12 cellular contexts compared by ENCODE assay signal in the genomic region with DNA sequence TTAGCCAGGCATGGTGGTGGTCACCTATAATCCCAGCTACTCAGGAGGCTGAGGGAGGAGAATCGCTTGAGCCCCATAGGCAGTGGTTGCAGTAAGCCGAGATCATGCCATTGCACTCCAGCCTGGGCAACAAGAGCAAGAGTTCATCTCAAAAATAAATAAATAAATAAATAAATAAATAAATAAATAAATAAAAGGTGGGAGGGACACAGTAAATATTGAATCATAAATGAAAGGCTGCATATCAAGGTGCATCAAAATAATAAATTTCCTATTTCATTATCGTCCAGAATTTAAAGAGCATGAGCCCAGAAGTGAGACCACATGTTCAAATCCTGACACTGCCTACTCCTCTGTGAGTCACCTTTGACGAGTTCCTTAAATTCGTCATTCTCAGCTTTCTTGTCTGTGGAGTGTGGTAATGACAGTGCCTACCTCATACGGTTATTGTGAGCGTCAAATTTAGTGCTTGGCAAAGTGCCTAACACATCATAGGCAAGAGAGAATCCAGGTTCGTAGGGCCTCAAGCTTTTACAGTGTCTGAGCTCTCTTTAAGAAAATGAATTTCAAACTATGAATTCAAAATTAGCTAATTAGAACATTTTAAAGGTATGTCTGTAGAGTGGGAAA. TPM values are rescaled to one million over a fixed set of nuclear protein-coding genes. Genes with fewer than 3 reads are reported as not detected.
DNase-seq lines count a peak whose midpoint lies in the region; ATAC-seq, FAIRE-seq and TF ChIP-seq lines count a peak whose summit lies in the region.
"Had no signal": no experiment of that assay in that cellular context is flagged by ENCODE, and none has a peak within 500 bp of the region (broad histone marks: within the 10 kb centered on the region; RNA-seq: fewer than 3 reads in every experiment).

No MANE protein-coding gene starts in this region.

- DNase-seq in H54 (ENCODE audit: insufficient read length, low spot score) (peak; percentile 23), NCI-H1092 treated with DMSO at 0.1 percent for 48 hours (lab: John Stamatoyannopoulos, UW) (peak; percentile 4), putamen (ENCODE audit: low spot score) (peak; percentile 24), occipital lobe (lab: John Stamatoyannopoulos, UW) (no peak)
- no peak for DNase-seq in central memory CD8-positive, alpha-beta T cell (ENCODE audit: low spot score in 2 of 2)
- no peak for DNase-seq in activated T-helper 2 cell treated with anti-CD3 and anti-CD28 coated beads, Interferon-gamma antibody, Interleukin-2, Interleukin-4, amounts not matched to agents 10 μg/mL and 5 μg/mL and 100 μg/mL, durations not matched to agents 14 hours and 24 hours and 36 hours (ENCODE audit: low spot score)
- DNase-seq: activated naive CD4-positive, alpha-beta T cell treated with anti-CD3 and anti-CD28 coated beads, Interleukin-2, amount 10 ng/mL, durations not matched to agents 7 days and 5 days; DMS79; NCI-H524; small intestine had no signal

- no peaks in the 10 kb centered on the region for H3K4me1 Mint-ChIP-seq in central memory CD8-positive, alpha-beta T cell
- H3K4me1 Mint-ChIP-seq in activated T-helper 2 cell treated with anti-CD3 and anti-CD28 coated beads, Interferon-gamma antibody, Interleukin-2, Interleukin-4, amounts not matched to agents 10 μg/mL and 5 μg/mL and 100 μg/mL, durations not matched to agents 14 hours and 24 hours and 36 hours (ENCODE audit: low read depth) = no peaks in the 10 kb centered on the region
- H3K4me1 Mint-ChIP-seq: activated naive CD4-positive, alpha-beta T cell treated with anti-CD3 and anti-CD28 coated beads, Interleukin-2, amount 10 ng/mL, durations not matched to agents 7 days and 5 days had no signal

- H3K27me3 Mint-ChIP-seq in central memory CD8-positive, alpha-beta T cell = no peaks in the 10 kb centered on the region
- no peaks in the 10 kb centered on the region for H3K27me3 Mint-ChIP-seq in activated T-helper 2 cell treated with anti-CD3 and anti-CD28 coated beads, Interferon-gamma antibody, Interleukin-2, Interleukin-4, amounts not matched to agents 10 μg/mL and 5 μg/mL and 100 μg/mL, durations not matched to agents 14 hours and 24 hours and 36 hours (ENCODE audit: low read depth)
- H3K27me3 Mint-ChIP-seq: activated naive CD4-positive, alpha-beta T cell treated with anti-CD3 and anti-CD28 coated beads, Interleukin-2, amount 10 ng/mL, durations not matched to agents 7 days and 5 days had no signal

- no peak for TF ChIP-seq POLR2A in H54 (IDR thresholded peaks at IDR 0.05; ENCODE audit: low read depth, low read length)

- no peaks in the 10 kb centered on the region for H3K36me3 Mint-ChIP-seq in central memory CD8-positive, alpha-beta T cell (ENCODE audit: insufficient read depth)
- no peaks in the 10 kb centered on the region for H3K36me3 Mint-ChIP-seq in activated T-helper 2 cell treated with anti-CD3 and anti-CD28 coated beads, Interferon-gamma antibody, Interleukin-2, Interleukin-4, amounts not matched to agents 10 μg/mL and 5 μg/mL and 100 μg/mL, durations not matched to agents 14 hours and 24 hours and 36 hours (ENCODE audit: low read depth)
- H3K36me3 Mint-ChIP-seq: activated naive CD4-positive, alpha-beta T cell treated with anti-CD3 and anti-CD28 coated beads, Interleukin-2, amount 10 ng/mL, durations not matched to agents 7 days and 5 days had no signal

- no peak overlapping the region for H3K4me3 Mint-ChIP-seq in central memory CD8-positive, alpha-beta T cell
- no peak overlapping the region for H3K4me3 Mint-ChIP-seq in activated T-helper 2 cell treated with anti-CD3 and anti-CD28 coated beads, Interferon-gamma antibody, Interleukin-2, Interleukin-4, amounts not matched to agents 10 μg/mL and 5 μg/mL and 100 μg/mL, durations not matched to agents 14 hours and 24 hours and 36 hours (ENCODE audit: low read depth)
- H3K4me3 Mint-ChIP-seq: activated naive CD4-positive, alpha-beta T cell treated with anti-CD3 and anti-CD28 coated beads, Interleukin-2, amount 10 ng/mL, durations not matched to agents 7 days and 5 days had no signal

- ATAC-seq in central memory CD8-positive, alpha-beta T cell (replicated peaks; ENCODE audit: extremely low read depth, poor library complexity, severe bottlenecking) = peak; percentile 56
- no peak for ATAC-seq in HG02623 (IDR thresholded peaks at IDR 0.05; ENCODE audit: unreplicated experiment)

- peak; percentile 68 for FAIRE-seq in H54 (lab: Jason Lieb, UNC)
- FAIRE-seq: GM18507 had no signal

- intact Hi-C loops in activated T-helper 2 cell treated with anti-CD3 and anti-CD28 coated beads, Interferon-gamma antibody, Interleukin-2, Interleukin-4, amounts not matched to agents 10 μg/mL and 5 μg/mL and 100 μg/mL, durations not matched to agents 14 hours and 24 hours and 36 hours (cut with micrococcal nuclease) = no loop called here

- no peaks in the 10 kb centered on the region for H3K9me3 Mint-ChIP-seq in central memory CD8-positive, alpha-beta T cell
- H3K9me3 Mint-ChIP-seq in activated T-helper 2 cell treated with anti-CD3 and anti-CD28 coated beads, Interferon-gamma antibody, Interleukin-2, Interleukin-4, amounts not matched to agents 10 μg/mL and 5 μg/mL and 100 μg/mL, durations not matched to agents 14 hours and 24 hours and 36 hours = no peaks in the 10 kb centered on the region

- H3K27ac Mint-ChIP-seq in central memory CD8-positive, alpha-beta T cell (ENCODE audit: low read depth) = no peak overlapping the region
- no peak overlapping the region for H3K27ac Mint-ChIP-seq in activated T-helper 2 cell treated with anti-CD3 and anti-CD28 coated beads, Interferon-gamma antibody, Interleukin-2, Interleukin-4, amounts not matched to agents 10 μg/mL and 5 μg/mL and 100 μg/mL, durations not matched to agents 14 hours and 24 hours and 36 hours
- H3K27ac Mint-ChIP-seq: activated naive CD4-positive, alpha-beta T cell treated with anti-CD3 and anti-CD28 coated beads, Interleukin-2, amount 10 ng/mL, durations not matched to agents 7 days and 5 days had no signal

RNA-seq across cellular contexts. Expression of gene IL15, which starts 49.9 kb away (rescaled TPM):
- total RNA-seq in activated T-helper 2 cell treated with anti-CD3 and anti-CD28 coated beads, Interferon-gamma antibody, Interleukin-2, Interleukin-4, amounts not matched to agents 10 μg/mL and 5 μg/mL and 100 μg/mL, durations not matched to agents 14 hours and 24 hours and 36 hours = 0.16 and 0.59 TPM in 2 replicates
- 0.31 TPM for total RNA-seq in occipital lobe

Comparison
In these comparisons a context has a peak if more than half of its experiments do, and no peak if none do; other contexts are left out.
1. DNase-seq: peak in H54 (single experiment), NCI-H1092 treated with DMSO at 0.1 percent for 48 hours (single experiment) and putamen (single experiment); none in central memory CD8-positive, alpha-beta T cell (0 of 2), activated T-helper 2 cell treated with anti-CD3 and anti-CD28 coated beads, Interferon-gamma antibody, Interleukin-2, Interleukin-4, amounts not matched to agents 10 μg/mL and 5 μg/mL and 100 μg/mL, durations not matched to agents 14 hours and 24 hours and 36 hours (single experiment) and occipital lobe (single experiment).